11 cellular contexts compared by ENCODE assay signal in the genomic region with DNA sequence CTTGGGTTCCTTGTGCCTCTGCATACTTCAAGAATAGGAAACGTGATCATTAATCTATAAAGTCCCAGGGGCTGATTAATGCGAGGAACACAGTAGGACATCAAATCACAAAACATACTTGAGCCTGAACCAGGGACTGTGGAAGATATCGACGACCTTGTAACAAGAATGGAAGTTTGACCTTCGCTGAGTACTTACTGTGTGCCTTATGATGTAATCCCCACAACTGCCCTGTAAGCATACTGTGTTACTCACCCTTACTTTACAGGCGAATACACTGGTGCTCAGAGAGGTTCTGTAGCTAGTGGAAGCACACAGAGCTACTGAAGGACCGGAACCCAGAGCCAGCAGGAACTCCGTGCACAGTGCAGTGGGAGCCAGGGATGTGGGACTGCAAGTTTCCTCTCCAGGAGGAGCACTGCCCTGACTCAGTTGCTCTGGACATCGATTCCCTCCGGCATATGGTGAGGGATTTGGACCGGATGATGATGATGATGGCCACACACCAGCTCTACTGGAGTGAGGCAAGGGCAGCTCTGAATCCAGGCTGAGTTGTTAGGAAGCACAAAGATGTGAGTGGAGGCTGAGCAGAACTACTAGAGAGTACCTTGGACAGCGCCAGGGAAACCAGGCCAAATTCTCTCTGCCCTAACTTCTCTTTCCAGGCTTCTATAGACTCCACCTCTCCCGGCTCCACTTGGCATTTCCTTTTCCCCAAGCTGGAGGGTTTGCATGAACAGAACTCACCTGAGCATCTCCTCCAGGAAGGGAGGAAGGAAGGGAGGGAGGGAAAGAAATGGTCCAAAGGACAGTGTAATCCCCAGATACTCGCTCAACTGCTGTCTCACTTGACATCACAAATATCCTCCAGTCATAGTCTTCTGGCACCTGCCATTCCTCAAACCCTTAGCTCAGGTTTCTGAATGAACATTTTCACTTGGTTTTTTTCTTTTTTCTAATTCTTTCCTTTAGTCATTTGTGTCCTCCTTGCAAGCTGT. TPM values are rescaled to one million over a fixed set of nuclear protein-coding genes. Genes with fewer than 3 reads are reported as not detected.
DNase-seq lines count a peak whose midpoint lies in the region; ATAC-seq and TF ChIP-seq lines count a peak whose summit lies in the region.
"Had no signal": no experiment of that assay in that cellular context is flagged by ENCODE, and none has a peak within 500 bp of the region (broad histone marks: within the 10 kb centered on the region; RNA-seq: fewer than 3 reads in every experiment).

No MANE protein-coding gene starts in this region.

- TF ChIP-seq CTCF in mammary epithelial cell (conservative IDR thresholded peaks at IDR 0.05 in 1 of 2, IDR thresholded peaks at IDR 0.05 in 1 of 2; ENCODE audit: extremely low read depth in 1 of 2, insufficient read depth in 1 of 2, low read depth in 1 of 2, low read length in 2 of 2), result no peak

- intact Hi-C loops in mammary epithelial cell (cut with micrococcal nuclease), result no loop called here

- no peak for ATAC-seq in HG03520 (IDR thresholded peaks at IDR 0.05; ENCODE audit: unreplicated experiment)

- no peaks in the 10 kb centered on the region for H4K20me1 ChIP-seq in mammary epithelial cell (ENCODE audit: insufficient read depth, low read length)

- DNase-seq in EH (ENCODE audit: low read depth) (peak; percentile 70), M059J (ENCODE audit: low read depth) (peak; percentile 49), mammary epithelial cell (peak; percentile 44), lung microvascular endothelial cell (ENCODE audit: low read depth in 2 of 2) (peak; percentile 68 to 71), GM19238 (ENCODE audit: insufficient read length, low spot score) (no peak), caudate nucleus (lab: John Stamatoyannopoulos, UW) (no peak), GOT3 (lab: John Stamatoyannopoulos, UW) (no peak)
- DNase-seq: activated CD4-positive, alpha-beta T cell treated with anti-CD3 and anti-CD28 coated beads for 1 hour; cortex of kidney; NCI-H2227 treated with DMSO at 0.1 percent for 48 hours had no signal

- CTCF ChIA-PET in mammary epithelial cell (lab: Charles Lee; ENCODE audit: low non-redundant PET), result no interaction called here

- 58% methylated on average over 12 of the region's 14 CpGs for WGBS in mammary epithelial cell (ENCODE audit: low coverage, missing lambda C conversion rate)

- dilution Hi-C loops in mammary epithelial cell (cut with HindIII; ENCODE audit: low sequenced_read_pairs), result no loop called here

- no peak overlapping the region for H3K9ac ChIP-seq in mammary epithelial cell (ENCODE audit: insufficient read depth, low read length)

- BruUV-seq in mammary epithelial cell (replicated peaks; lab: Mats Ljungman, UMichigan), result no TSS peak

- H3K4me2 ChIP-seq in mammary epithelial cell (ENCODE audit: insufficient read depth, low read depth, low read length), result no peak overlapping the region

- H3K4me1 ChIP-seq in mammary epithelial cell (ENCODE audit: insufficient read depth, low read length), result peaks cover 8% of the 10 kb centered on the region

- in situ Hi-C loops in mammary epithelial cell (cut with MboI; ENCODE audit: low sequenced_read_pairs in 2 of 2), result no loop called here

- H3K27ac ChIP-seq in mammary epithelial cell (ENCODE audit: insufficient read depth, low read depth, low read length), result no peak overlapping the region
- no peak overlapping the region for H3K27ac ChIP-seq in caudate nucleus (ENCODE audit: low read depth, low read length)

- no peak overlapping the region for H3K4me3 ChIP-seq in mammary epithelial cell (replicated peaks in 1 of 3; ENCODE audit: insufficient read depth in 1 of 3, low read depth in 2 of 3, low read length in 3 of 3)

- H2AFZ ChIP-seq in mammary epithelial cell (ENCODE audit: low read depth, low read length), result no peak overlapping the region

- no peaks in the 10 kb centered on the region for H3K79me2 ChIP-seq in mammary epithelial cell (ENCODE audit: insufficient read depth, low read length)

- H3K36me3 ChIP-seq in mammary epithelial cell (ENCODE audit: insufficient read depth, low read length), result no peaks in the 10 kb centered on the region

- peaks cover 30% of the 10 kb centered on the region for H3K27me3 ChIP-seq in mammary epithelial cell (ENCODE audit: insufficient read depth, low read length)

- H3K9me3 ChIP-seq in mammary epithelial cell (replicated peaks; ENCODE audit: insufficient read depth, low read length), result no peaks in the 10 kb centered on the region

RNA-seq across cellular contexts. Expression of gene GABBR2, which starts 1.5 kb away (rescaled TPM):
- total RNA-seq in M059J (2014; rRNA removed; shearing (Covaris generic)), result not detected in 2 replicates
- not detected for total RNA-seq in mammary epithelial cell
- polyA plus RNA-seq in mammary epithelial cell, result not detected
- not detected for polyA minus RNA-seq in mammary epithelial cell
- 1.2 and 5.9 TPM in 2 replicates for total RNA-seq in lung microvascular endothelial cell

Comparison
In these comparisons a context has a peak if more than half of its experiments do, and no peak if none do; other contexts are left out.
1. DNase-seq: peak in EH (single experiment), M059J (single experiment), mammary epithelial cell (single experiment) and lung microvascular endothelial cell (2 of 2); none in GM19238 (single experiment), caudate nucleus (0 of 61) and GOT3 (single experiment).